ENCODE assay signal across 14 cellular contexts in the genomic region with DNA sequence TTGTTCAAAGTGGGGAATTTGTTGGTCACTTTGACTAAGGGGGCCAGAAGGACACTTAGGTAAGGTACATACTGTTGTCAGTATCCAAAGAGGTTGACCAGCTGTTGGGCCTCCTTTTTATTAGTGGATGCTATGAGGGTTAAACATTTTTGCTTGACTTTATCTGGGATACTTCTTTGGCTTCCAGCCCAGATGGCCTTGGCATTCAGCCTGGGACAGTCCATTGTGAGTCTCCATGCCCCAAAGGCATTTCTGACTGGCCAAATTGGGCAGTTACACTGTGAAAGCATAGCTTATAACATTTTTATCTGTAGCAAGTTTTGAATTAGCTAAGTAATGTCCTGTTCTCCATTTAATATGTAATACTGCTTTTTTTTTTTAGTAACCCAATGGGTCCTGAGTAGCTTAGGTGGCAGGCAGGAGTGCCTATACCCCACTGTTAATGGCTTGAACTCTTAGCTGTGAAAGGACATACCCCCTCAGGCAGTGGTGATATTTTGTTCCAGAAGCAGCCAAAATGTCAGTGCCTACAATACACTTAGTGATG. TPM values are rescaled to one million over a fixed set of nuclear protein-coding genes. Genes with fewer than 3 reads are reported as not detected.
A peak's percentile ranks its signal among the peaks of the same experiment; 100 is the strongest.
DNase-seq lines count a peak whose midpoint lies in the region; ATAC-seq and TF ChIP-seq lines count a peak whose summit lies in the region.
"Had no signal": no experiment of that assay in that cellular context is flagged by ENCODE, and none has a peak within 500 bp of the region (broad histone marks: within the 10 kb centered on the region; RNA-seq: fewer than 3 reads in every experiment).

No MANE protein-coding gene starts in this region.

- TF ChIP-seq POLR2A in erythroblast (IDR thresholded peaks at IDR 0.05; ENCODE audit: low read length), result no peak

- no peak overlapping the region for H3K9ac ChIP-seq in PC-3 (ENCODE audit: low read length)

- H3K79me2 ChIP-seq in PC-3 (ENCODE audit: low read length), result no peaks in the 10 kb centered on the region

- no peak overlapping the region for H3K4me3 ChIP-seq in PC-3 (ENCODE audit: low read length)
- H3K4me3 ChIP-seq: Peyer's patch had no signal

- no peak overlapping the region for H3K4me3 Mint-ChIP-seq in T-helper 17 cell
- H3K4me3 Mint-ChIP-seq: activated CD4-positive, alpha-beta T cell treated with anti-CD3 and anti-CD28 coated beads, Interleukin-2, amount 10 ng/mL, durations not matched to agents 7 days and 5 days; activated naive CD8-positive, alpha-beta T cell treated with anti-CD3 and anti-CD28 coated beads, Interleukin-2, amount 10 ng/mL, durations not matched to agents 7 days and 5 days; CD14-positive monocyte had no signal

- no peak for ATAC-seq in PC-3
- ATAC-seq in HG03196 (IDR thresholded peaks at IDR 0.05; ENCODE audit: unreplicated experiment), result no peak
- ATAC-seq in T-helper 17 cell, result no peak

- H3K27ac ChIP-seq in PC-3 (ENCODE audit: low read length), result no peak overlapping the region
- H3K27ac ChIP-seq: neutrophil, Peyer's patch had no signal

- H3F3A ChIP-seq in PC-3 (ENCODE audit: low read length, unreplicated experiment), result no peaks in the 10 kb centered on the region

- intact Hi-C loops in PC-3 (cut with micrococcal nuclease), result no loop called here

- H3K36me3 Mint-ChIP-seq in T-helper 17 cell (ENCODE audit: low read depth), result peaks cover 2% of the 10 kb centered on the region

- no peaks in the 10 kb centered on the region for H3K4me1 ChIP-seq in PC-3 (ENCODE audit: insufficient read depth, low read length)
- H3K4me1 ChIP-seq: Peyer's patch had no signal

- H3K4me2 ChIP-seq in PC-3 (ENCODE audit: low read length), result no peak overlapping the region

- no peaks in the 10 kb centered on the region for H3K27me3 Mint-ChIP-seq in T-helper 17 cell
- H3K27me3 Mint-ChIP-seq: activated CD4-positive, alpha-beta T cell treated with anti-CD3 and anti-CD28 coated beads, Interleukin-2, amount 10 ng/mL, durations not matched to agents 7 days and 5 days; activated naive CD8-positive, alpha-beta T cell treated with anti-CD3 and anti-CD28 coated beads, Interleukin-2, amount 10 ng/mL, durations not matched to agents 7 days and 5 days had no signal

- CTCF ChIA-PET in PC-3 (lab: Charles Lee), result no interaction called here

- H3K9me3 ChIP-seq in PC-3 (ENCODE audit: low read length), result no peaks in the 10 kb centered on the region
- H3K9me3 ChIP-seq in T-helper 17 cell (ENCODE audit: control insufficient read depth, low read length, poor library complexity, severe bottlenecking), result no peaks in the 10 kb centered on the region
- H3K9me3 ChIP-seq: neutrophil, Peyer's patch had no signal

- no peak overlapping the region for H3K27ac Mint-ChIP-seq in T-helper 17 cell
- H3K27ac Mint-ChIP-seq: activated CD4-positive, alpha-beta T cell treated with anti-CD3 and anti-CD28 coated beads, Interleukin-2, amount 10 ng/mL, durations not matched to agents 7 days and 5 days; activated naive CD8-positive, alpha-beta T cell treated with anti-CD3 and anti-CD28 coated beads, Interleukin-2, amount 10 ng/mL, durations not matched to agents 7 days and 5 days; CD14-positive monocyte had no signal

- no peaks in the 10 kb centered on the region for H3K9me2 ChIP-seq in PC-3 (replicated peaks; ENCODE audit: low read length)

- H3K27me3 ChIP-seq in PC-3 (ENCODE audit: low read length), result peaks cover 37% of the 10 kb centered on the region
- H3K27me3 ChIP-seq: neutrophil, Peyer's patch had no signal

- BruUV-seq in PC-3 (replicated peaks; lab: Mats Ljungman, UMichigan), result no TSS peak

- DNase-seq in AG20443 (ENCODE audit: low spot score), result peak; percentile 32
- DNase-seq in PC-3, result peak; percentile 74
- DNase-seq in erythroblast (lab: John Stamatoyannopoulos, UW), result peak; percentile 37 to 56
- DNase-seq in midbrain (lab: John Stamatoyannopoulos, UW), result peak; percentile 21
- no peak for DNase-seq in T-helper 17 cell
- no peak for DNase-seq in NCI-H1694 treated with DMSO at 0.1 percent for 48 hours (lab: John Stamatoyannopoulos, UW)
- DNase-seq in GOT3 (lab: John Stamatoyannopoulos, UW), result no peak
- DNase-seq: activated CD4-positive, alpha-beta T cell treated with anti-CD3 and anti-CD28 coated beads, Interleukin-2, amount 10 ng/mL, durations not matched to agents 7 days and 5 days; activated naive CD8-positive, alpha-beta T cell treated with anti-CD3 and anti-CD28 coated beads, Interleukin-2, amount 10 ng/mL, durations not matched to agents 7 days and 5 days; NCI-H146; Peyer's patch had no signal

- no peak for TF ChIP-seq CTCF in PC-3 (conservative IDR thresholded peaks at IDR 0.05; ENCODE audit: low read depth, low read length)

- H3K36me3 ChIP-seq in PC-3 (ENCODE audit: low read depth, low read length), result no peaks in the 10 kb centered on the region
- H3K36me3 ChIP-seq: neutrophil, Peyer's patch had no signal

- peaks cover 15% of the 10 kb centered on the region for H3K4me1 Mint-ChIP-seq in T-helper 17 cell

- POLR2A ChIA-PET in PC-3 (lab: Charles Lee; ENCODE audit: unreplicated experiment), result no interaction called here

- no peak overlapping the region for H2AFZ ChIP-seq in PC-3 (ENCODE audit: low read length)

- H4K20me1 ChIP-seq in PC-3 (ENCODE audit: low read length), result no peaks in the 10 kb centered on the region

RNA-seq across cellular contexts. Expression of gene CD1D, which starts 35.4 kb away (rescaled TPM):
- total RNA-seq in PC-3 (2014; rRNA removed), result not detected in 2 replicates
- total RNA-seq in T-helper 17 cell, result under 1 TPM; 0.94 to 0.99 TPM
- total RNA-seq: activated CD4-positive, alpha-beta T cell treated with anti-CD3 and anti-CD28 coated beads, Interleukin-2, amount 10 ng/mL, durations not matched to agents 7 days and 5 days; activated naive CD8-positive, alpha-beta T cell treated with anti-CD3 and anti-CD28 coated beads, Interleukin-2, amount 10 ng/mL, durations not matched to agents 7 days and 5 days had no signal

Comparison
In these comparisons a context has a peak if more than half of its experiments do, and no peak if none do; other contexts are left out.
1. DNase-seq: peak in AG20443 (single experiment), PC-3 (single experiment), erythroblast (2 of 2) and midbrain (single experiment); none in T-helper 17 cell (0 of 3), NCI-H1694 treated with DMSO at 0.1 percent for 48 hours (single experiment) and GOT3 (single experiment).